In genomic region chr13:101291647-101292515, GRCh38 we compare ENCODE assay signal across 18 cellular contexts.
DNase-seq lines count a peak whose midpoint lies in the region; ATAC-seq and TF ChIP-seq lines count a peak whose summit lies in the region.
"Had no signal": no experiment of that assay in that cellular context is flagged by ENCODE, and none has a peak within 500 bp of the region (broad histone marks: within the 10 kb centered on the region; RNA-seq: fewer than 3 reads in every experiment).

No MANE protein-coding gene starts in this region.

- no peaks in the 10 kb centered on the region for H3K9me3 Mint-ChIP-seq in neural progenitor cell
- H3K9me3 Mint-ChIP-seq in activated T-helper 1 cell treated with anti-CD3 and anti-CD28 coated beads, Interleukin-12 subunit alpha, Interleukin-12 subunit beta, Interleukin-2, Interleukin-4 antibody, amounts not matched to agents 30 ng/mL and 10 ng/mL and 1 ng/mL, durations not matched to agents 14 hours and 24 hours and 36 hours, result no peaks in the 10 kb centered on the region

- H3K27me3 Mint-ChIP-seq in T-helper 17 cell, result no peaks in the 10 kb centered on the region
- no peaks in the 10 kb centered on the region for H3K27me3 Mint-ChIP-seq in neural progenitor cell (ENCODE audit: insufficient read depth, low read depth)
- peaks cover 2% of the 10 kb centered on the region for H3K27me3 Mint-ChIP-seq in activated T-helper 1 cell treated with anti-CD3 and anti-CD28 coated beads, Interleukin-12 subunit alpha, Interleukin-12 subunit beta, Interleukin-2, Interleukin-4 antibody, amounts not matched to agents 30 ng/mL and 10 ng/mL and 1 ng/mL, durations not matched to agents 14 hours and 24 hours and 36 hours (ENCODE audit: insufficient read depth)
- H3K27me3 Mint-ChIP-seq: B cell had no signal

- H2AFZ ChIP-seq in neural progenitor cell (replicated peaks), result peak overlapping the region; percentile 53

- H3K27me3 ChIP-seq in neural progenitor cell, result no peaks in the 10 kb centered on the region
- H3K27me3 ChIP-seq: Peyer's patch had no signal

- no peaks in the 10 kb centered on the region for H3K79me2 ChIP-seq in neural progenitor cell (ENCODE audit: low read depth)

- H3K36me3 Mint-ChIP-seq in T-helper 17 cell (ENCODE audit: low read depth), result peaks cover 2% of the 10 kb centered on the region
- no peaks in the 10 kb centered on the region for H3K36me3 Mint-ChIP-seq in neural progenitor cell
- H3K36me3 Mint-ChIP-seq in activated T-helper 1 cell treated with anti-CD3 and anti-CD28 coated beads, Interleukin-12 subunit alpha, Interleukin-12 subunit beta, Interleukin-2, Interleukin-4 antibody, amounts not matched to agents 30 ng/mL and 10 ng/mL and 1 ng/mL, durations not matched to agents 14 hours and 24 hours and 36 hours (ENCODE audit: low read depth), result no peaks in the 10 kb centered on the region

- H3K4me3 Mint-ChIP-seq in T-helper 17 cell (peak overlapping the region; percentile 8), neural progenitor cell (no peak overlapping the region)
- H3K4me3 Mint-ChIP-seq in activated T-helper 1 cell treated with anti-CD3 and anti-CD28 coated beads, Interleukin-12 subunit alpha, Interleukin-12 subunit beta, Interleukin-2, Interleukin-4 antibody, amounts not matched to agents 30 ng/mL and 10 ng/mL and 1 ng/mL, durations not matched to agents 14 hours and 24 hours and 36 hours, result no peak overlapping the region
- H3K4me3 Mint-ChIP-seq: B cell had no signal

- intact Hi-C loops in activated T-helper 1 cell treated with anti-CD3 and anti-CD28 coated beads, Interleukin-12 subunit alpha, Interleukin-12 subunit beta, Interleukin-2, Interleukin-4 antibody, amounts not matched to agents 30 ng/mL and 10 ng/mL and 1 ng/mL, durations not matched to agents 14 hours and 24 hours and 36 hours (cut with micrococcal nuclease), result no loop called here

- H3K36me3 ChIP-seq in neural progenitor cell, result no peaks in the 10 kb centered on the region
- H3K36me3 ChIP-seq: HAP-1, Peyer's patch had no signal

- H3K27ac Mint-ChIP-seq in T-helper 17 cell (peak overlapping the region; percentile 54), neural progenitor cell (no peak overlapping the region)
- no peak overlapping the region for H3K27ac Mint-ChIP-seq in activated T-helper 1 cell treated with anti-CD3 and anti-CD28 coated beads, Interleukin-12 subunit alpha, Interleukin-12 subunit beta, Interleukin-2, Interleukin-4 antibody, amounts not matched to agents 30 ng/mL and 10 ng/mL and 1 ng/mL, durations not matched to agents 14 hours and 24 hours and 36 hours
- H3K27ac Mint-ChIP-seq: B cell had no signal

- H3K4me1 Mint-ChIP-seq in T-helper 17 cell (peaks cover 3% of the 10 kb centered on the region), neural progenitor cell (peaks cover 37% of the 10 kb centered on the region)
- H3K4me1 Mint-ChIP-seq in activated T-helper 1 cell treated with anti-CD3 and anti-CD28 coated beads, Interleukin-12 subunit alpha, Interleukin-12 subunit beta, Interleukin-2, Interleukin-4 antibody, amounts not matched to agents 30 ng/mL and 10 ng/mL and 1 ng/mL, durations not matched to agents 14 hours and 24 hours and 36 hours (ENCODE audit: low read depth), result no peaks in the 10 kb centered on the region
- H3K4me1 Mint-ChIP-seq: B cell had no signal

- H3K9ac ChIP-seq in neural progenitor cell, result no peak overlapping the region

- TF ChIP-seq CTCF in AG10803 (conservative IDR thresholded peaks at IDR 0.05; ENCODE audit: low read length), result no peak
- TF ChIP-seq CTCF in neural progenitor cell (IDR thresholded peaks at IDR 0.05), result no peak

- H3K4me2 ChIP-seq in neural progenitor cell, result no peak overlapping the region

- no peak overlapping the region for H3K27ac ChIP-seq in neural progenitor cell
- H3K27ac ChIP-seq: Peyer's patch had no signal

- no peaks in the 10 kb centered on the region for H3K9me3 ChIP-seq in T-helper 17 cell (ENCODE audit: control insufficient read depth, low read length, poor library complexity, severe bottlenecking)
- no peaks in the 10 kb centered on the region for H3K9me3 ChIP-seq in neural progenitor cell (ENCODE audit: low read depth)
- H3K9me3 ChIP-seq: HAP-1, Peyer's patch had no signal

- H4K20me1 ChIP-seq in neural progenitor cell (ENCODE audit: low read depth), result no peaks in the 10 kb centered on the region

- H3F3A ChIP-seq in neural progenitor cell (ENCODE audit: low read depth), result no peaks in the 10 kb centered on the region

- DNase-seq in AG10803 (ENCODE audit: low read depth) (peak; percentile 11), T-helper 17 cell (no peak), dermis blood vessel endothelial cell (peak; percentile 10), neural progenitor cell (ENCODE audit: low spot score) (no peak), NCI-H1105 treated with DMSO at 0.1 percent for 48 hours (lab: John Stamatoyannopoulos, UW) (no peak)
- no peak for DNase-seq in activated T-helper 1 cell treated with anti-CD3 and anti-CD28 coated beads, Interleukin-12 subunit alpha, Interleukin-12 subunit beta, Interleukin-2, Interleukin-4 antibody, amounts not matched to agents 30 ng/mL and 10 ng/mL and 1 ng/mL, durations not matched to agents 14 hours and 24 hours and 36 hours (ENCODE audit: low spot score)
- DNase-seq: 8988T, DND-41, MV-4-11, NCI-H1417, NCI-H187, NCI-H2171, Peyer's patch had no signal

- ATAC-seq in T-helper 17 cell (no peak), GM19397 (IDR thresholded peaks at IDR 0.05; ENCODE audit: unreplicated experiment) (no peak), GM21447 (IDR thresholded peaks at IDR 0.05; ENCODE audit: unreplicated experiment) (no peak)
- ATAC-seq: Right ventricle myocardium inferior had no signal

- no peak overlapping the region for H3K4me3 ChIP-seq in AG10803 (ENCODE audit: low read length)
- H3K4me3 ChIP-seq in neural progenitor cell, result no peak overlapping the region
- H3K4me3 ChIP-seq: HAP-1, Peyer's patch had no signal

- H3K4me1 ChIP-seq in neural progenitor cell, result peaks cover 4% of the 10 kb centered on the region
- H3K4me1 ChIP-seq: HAP-1, Peyer's patch had no signal

Comparison
In these comparisons a context has a peak if more than half of its experiments do, and no peak if none do; other contexts are left out.
1. DNase-seq: peak in AG10803 (single experiment) and dermis blood vessel endothelial cell (single experiment); none in T-helper 17 cell (0 of 3), neural progenitor cell (single experiment), activated T-helper 1 cell treated with anti-CD3 and anti-CD28 coated beads, Interleukin-12 subunit alpha, Interleukin-12 subunit beta, Interleukin-2, Interleukin-4 antibody, amounts not matched to agents 30 ng/mL and 10 ng/mL and 1 ng/mL, durations not matched to agents 14 hours and 24 hours and 36 hours (single experiment) and NCI-H1105 treated with DMSO at 0.1 percent for 48 hours (single experiment).